ENCODE assay signal across 21 cellular contexts in genomic region chr2:96153291-96153713, GRCh38. TPM values are rescaled to one million over a fixed set of nuclear protein-coding genes. Genes with fewer than 3 reads are reported as not detected.
DNase-seq lines count a peak whose midpoint lies in the region; ATAC-seq and TF ChIP-seq lines count a peak whose summit lies in the region.
"Had no signal": no experiment of that assay in that cellular context is flagged by ENCODE, and none has a peak within 500 bp of the region (broad histone marks: within the 10 kb centered on the region; RNA-seq: fewer than 3 reads in every experiment).

No MANE protein-coding gene starts in this region.

- no peak overlapping the region for H3K56ac ChIP-seq in H9 (ENCODE audit: insufficient read length, low read depth, low read length)

- peaks cover under 1% of the 10 kb centered on the region for H3K36me3 Mint-ChIP-seq in activated CD4-positive, alpha-beta T cell treated with anti-CD3 and anti-CD28 coated beads for 36 hours (ENCODE audit: low read depth)
- H3K36me3 Mint-ChIP-seq in H9 (ENCODE audit: insufficient read depth in 1 of 3, low read depth in 3 of 3) (peaks cover 0 to 4% (median 0%) of the 10 kb centered on the region in 3 experiments; a peak in 2 of 7 replicates), endodermal cell (ENCODE audit: low read depth) (no peaks in the 10 kb centered on the region)
- H3K36me3 Mint-ChIP-seq: mesothelial cell of epicardium had no signal

- H3K36me3 ChIP-seq in endodermal cell (ENCODE audit: control insufficient read depth, insufficient read depth, low read length) (no peaks in the 10 kb centered on the region), A673 (ENCODE audit: insufficient read depth, low read length, poor library complexity, severe bottlenecking) (no peaks in the 10 kb centered on the region)
- H3K36me3 ChIP-seq: esophagus squamous epithelium, transverse colon had no signal

- no peaks in the 10 kb centered on the region for H3K27me3 ChIP-seq in H9 (ENCODE audit: insufficient read depth, low read length)
- no peaks in the 10 kb centered on the region for H3K27me3 ChIP-seq in endodermal cell (ENCODE audit: control insufficient read depth, insufficient read depth, low read length, poor library complexity, severe bottlenecking)
- no peaks in the 10 kb centered on the region for H3K27me3 ChIP-seq in A673 (replicated peaks; ENCODE audit: insufficient read depth, low read depth, low read length, poor library complexity)
- H3K27me3 ChIP-seq: body of pancreas, transverse colon had no signal

- POLR2A ChIA-PET in activated CD4-positive, alpha-beta T cell treated with anti-CD3 and anti-CD28 coated beads for 36 hours (lab: Charles Lee), result interaction anchor here (1.0 kb wide), 1 partner anchor 11 kb away, joined by 3 read pairs; no protein-coding TSS in a partner anchor
- POLR2A ChIA-PET in A673 (lab: Charles Lee; ENCODE audit: low non-redundant PET), result no interaction called here

- H4K91ac ChIP-seq in H9 (ENCODE audit: insufficient read length, low read depth, low read length), result no peak overlapping the region

- no peak overlapping the region for H2AK5ac ChIP-seq in H9 (ENCODE audit: insufficient read length, low read length)

- no peak overlapping the region for H3T11ph ChIP-seq in H9 (ENCODE audit: low read length)

- intact Hi-C loops in activated CD4-positive, alpha-beta T cell treated with anti-CD3 and anti-CD28 coated beads for 36 hours (cut with DNase I, micrococcal nuclease), result no loop called here
- intact Hi-C loops in sciatic nerve (cut with DNase I), result no loop called here
- intact Hi-C loops in A673 (cut with micrococcal nuclease; ENCODE audit: unreplicated experiment), result no loop called here

- no peak overlapping the region for H2BK12ac ChIP-seq in H9 (ENCODE audit: insufficient read length, low read depth, low read length)

- no peak overlapping the region for H2BK15ac ChIP-seq in H9 (ENCODE audit: low read depth, low read length)

- no TSS peak for BruUV-seq in A673 (replicated peaks; lab: Mats Ljungman, UMichigan)

- no peak overlapping the region for H3K4ac ChIP-seq in H9 (ENCODE audit: low read depth, low read length)

- H3K9ac ChIP-seq in H9 (ENCODE audit: extremely low read depth, insufficient read length, low read length), result no peak overlapping the region
- H3K9ac ChIP-seq in endodermal cell (ENCODE audit: extremely low read depth, low read length, poor library complexity, severe bottlenecking), result no peak overlapping the region

- H3K79me1 ChIP-seq in H9 (ENCODE audit: insufficient read depth, low read depth, low read length, poor library complexity, severe bottlenecking), result no peaks in the 10 kb centered on the region

- peaks cover 92% of the 10 kb centered on the region for H3K4me1 Mint-ChIP-seq in activated CD4-positive, alpha-beta T cell treated with anti-CD3 and anti-CD28 coated beads for 36 hours
- H3K4me1 Mint-ChIP-seq in H9 (peaks cover 24 to 43% of the 10 kb centered on the region in 2 experiments), endodermal cell (peaks cover 8% of the 10 kb centered on the region)

- H2BK5ac ChIP-seq in H9 (ENCODE audit: insufficient read length, low read length), result no peak overlapping the region

- H3K9me3 Mint-ChIP-seq in activated CD4-positive, alpha-beta T cell treated with anti-CD3 and anti-CD28 coated beads for 36 hours (ENCODE audit: low read depth), result no peaks in the 10 kb centered on the region
- 0 out of 5 replicates have a peak, but pooled peaks cover 0 to 3% of the 10 kb centered on the region in 2 experiments for H3K9me3 Mint-ChIP-seq in H9
- no peaks in the 10 kb centered on the region for H3K9me3 Mint-ChIP-seq in endodermal cell
- H3K9me3 Mint-ChIP-seq: mesothelial cell of epicardium had no signal

- H3K4me3 ChIP-seq in endodermal cell (ENCODE audit: low read length) (no peak overlapping the region), A673 (ENCODE audit: low read depth, low read length, poor library complexity, severe bottlenecking) (no peak overlapping the region)
- H3K4me3 ChIP-seq: body of pancreas, esophagus squamous epithelium, transverse colon had no signal

- H3K79me2 ChIP-seq in H9 (ENCODE audit: insufficient read depth, low read length), result no peaks in the 10 kb centered on the region

- H3K9me3 ChIP-seq in H9 (ENCODE audit: control insufficient read depth, low read depth, low read length) (no peaks in the 10 kb centered on the region), endodermal cell (ENCODE audit: control insufficient read depth, low read length) (no peaks in the 10 kb centered on the region), A673 (ENCODE audit: low read depth, low read length, poor library complexity, severe bottlenecking) (no peaks in the 10 kb centered on the region)
- H3K9me3 ChIP-seq: body of pancreas, esophagus squamous epithelium, transverse colon had no signal

- no peak overlapping the region for H2AFZ ChIP-seq in H9 (ENCODE audit: low read length)

- H3K4me1 ChIP-seq in H9 (ENCODE audit: insufficient read depth, low read length) (no peaks in the 10 kb centered on the region; the same call in 1 of the 2 replicates), endodermal cell (ENCODE audit: control insufficient read depth, insufficient read depth, low read length) (no peaks in the 10 kb centered on the region), A673 (ENCODE audit: insufficient read depth, low read length, poor library complexity, severe bottlenecking) (peaks cover 20% of the 10 kb centered on the region)

- H3K14ac ChIP-seq in H9 (ENCODE audit: insufficient read depth, low read length), result no peak overlapping the region

- no peak for TF ChIP-seq CTCF in H9 (conservative IDR thresholded peaks at IDR 0.05)
- no peak for TF ChIP-seq CTCF in endodermal cell (conservative IDR thresholded peaks at IDR 0.05)
- TF ChIP-seq CTCF in A673 (conservative IDR thresholded peaks at IDR 0.05; ENCODE audit: low read depth, low read length), result no peak

- H3K27ac Mint-ChIP-seq in activated CD4-positive, alpha-beta T cell treated with anti-CD3 and anti-CD28 coated beads for 36 hours, result peak overlapping the region; percentile 70
- peak overlapping the region in 1 of 3 experiments; percentile 64; a peak in 2 of 7 replicates for H3K27ac Mint-ChIP-seq in H9
- H3K27ac Mint-ChIP-seq in endodermal cell, result no peak overlapping the region
- H3K27ac Mint-ChIP-seq: mesothelial cell of epicardium had no signal

- no peak overlapping the region for H4K8ac ChIP-seq in H9 (replicated peaks; ENCODE audit: insufficient read length, low read depth, low read length)

- H2BK20ac ChIP-seq in H9 (ENCODE audit: low read depth, low read length, poor library complexity, severe bottlenecking), result no peak overlapping the region

- no peak overlapping the region for H3K23ac ChIP-seq in H9 (ENCODE audit: insufficient read length, low read depth, low read length)

- no peak overlapping the region for H3K4me2 ChIP-seq in H9 (ENCODE audit: insufficient read depth, insufficient read length, low read length)

- no peak overlapping the region for H3K27ac ChIP-seq in H9 (ENCODE audit: insufficient read length, low read depth, low read length)
- H3K27ac ChIP-seq in endodermal cell (ENCODE audit: low read depth, low read length), result peak overlapping the region; percentile 87
- no peak overlapping the region for H3K27ac ChIP-seq in A673 (ENCODE audit: low read depth, low read length, poor library complexity, severe bottlenecking)
- H3K27ac ChIP-seq: body of pancreas, C4-2B, esophagus squamous epithelium, transverse colon had no signal

- ATAC-seq in activated CD4-positive, alpha-beta T cell treated with anti-CD3 and anti-CD28 coated beads for 36 hours, result no peak
- no peak for ATAC-seq in sciatic nerve
- ATAC-seq: body of pancreas had no signal

- CTCF ChIA-PET in activated CD4-positive, alpha-beta T cell treated with anti-CD3 and anti-CD28 coated beads for 36 hours (lab: Charles Lee), result interaction anchor here (0.5 to 1.3 kb wide), 3 partner anchors 10 to 162 kb away, joined by 3 to 7 read pairs (median 4); partner anchors contain the start of gene ANKRD36C
- CTCF ChIA-PET in A673 (lab: Charles Lee), result no interaction called here

- H3K23me2 ChIP-seq in H9 (ENCODE audit: insufficient read length, low read depth, low read length, poor library complexity, severe bottlenecking), result no peaks in the 10 kb centered on the region

- DNase-seq in activated CD4-positive, alpha-beta T cell treated with anti-CD3 and anti-CD28 coated beads for 36 hours, result no peak
- no peak for DNase-seq in activated CD4-positive, alpha-beta T cell treated with anti-CD3 and anti-CD28 coated beads for 4 hours
- DNase-seq in H9 (peak; percentile 22), endodermal cell (peak; percentile 40), sciatic nerve (ENCODE audit: low spot score) (peak; percentile 36), NCI-H1694 (lab: John Stamatoyannopoulos, UW) (no peak), NK-92 (lab: John Stamatoyannopoulos, UW; ENCODE audit: unreplicated experiment) (no peak), A673 (ENCODE audit: low spot score) (no peak)
- DNase-seq: 8988T; activated effector memory CD4-positive, alpha-beta T cell treated with anti-CD3 and anti-CD28 coated beads, Interleukin-2, amount 50 U/mL, for 16 hours; esophagus squamous epithelium; NCI-H187 treated with DMSO at 0.1 percent for 48 hours; NCI-H446 treated with DMSO at 0.1 percent for 48 hours; stimulated activated CD4-positive, alpha-beta T cell treated with anti-CD3 and anti-CD28 coated beads, Interleukin-4, amount 100 ng/mL, for 4 hours; transverse colon had no signal

- no peaks in the 10 kb centered on the region for H4K20me1 ChIP-seq in H9 (ENCODE audit: control insufficient read depth, insufficient read depth, insufficient read length)

- H3K18ac ChIP-seq in H9 (ENCODE audit: insufficient read length, low read depth, low read length), result peak overlapping the region; percentile 38

- H4K5ac ChIP-seq in H9 (ENCODE audit: insufficient read length, low read depth, low read length), result no peak overlapping the region

- no CpG with 5 or more reads among the region's 7 CpGs for WGBS in H9 (ENCODE audit: extremely low coverage, insufficient read length, low lambda C conversion rate)
- 95 to 100% methylated on average over 2 to 7 of the region's 7 CpGs for WGBS in endodermal cell (ENCODE audit: insufficient coverage in 1 of 2, insufficient read length in 1 of 2), 2 experiments

- H3K27me3 Mint-ChIP-seq in activated CD4-positive, alpha-beta T cell treated with anti-CD3 and anti-CD28 coated beads for 36 hours, result no peaks in the 10 kb centered on the region
- H3K27me3 Mint-ChIP-seq in H9 (ENCODE audit: low read depth) (peaks cover under 1% of the 10 kb centered on the region), endodermal cell (ENCODE audit: insufficient read depth) (peaks cover 3% of the 10 kb centered on the region)

- H3K4me3 Mint-ChIP-seq in activated CD4-positive, alpha-beta T cell treated with anti-CD3 and anti-CD28 coated beads for 36 hours, result no peak overlapping the region
- H3K4me3 Mint-ChIP-seq in H9 (peak overlapping the region in 1 of 2 experiments; percentile 54; a peak in 1 of 5 replicates), endodermal cell (no peak overlapping the region)
- H3K4me3 Mint-ChIP-seq: mesothelial cell of epicardium had no signal

- H2BK120ac ChIP-seq in H9 (ENCODE audit: low read depth, low read length, poor library complexity, severe bottlenecking), result no peak overlapping the region

RNA-seq across cellular contexts. Expression of gene DUSP2, which starts 8.1 kb away (rescaled TPM):
- 100 to 1,000 TPM; 248 to 407 TPM for total RNA-seq in activated CD4-positive, alpha-beta T cell treated with anti-CD3 and anti-CD28 coated beads for 36 hours
- total RNA-seq in H9 (2021), result 13.5 and 14.9 TPM in 2 replicates
- total RNA-seq in endodermal cell, result 1 to 10 TPM; 1.6 to 2.2 TPM
- 0.82 TPM for polyA plus RNA-seq in endodermal cell (2013, experiment 1 of 2)
- 0.66 TPM for polyA plus RNA-seq in endodermal cell (2013, experiment 2 of 2)
- 7.3 TPM for total RNA-seq in sciatic nerve
- 0.50 and 1.4 TPM in 2 replicates for total RNA-seq in A673 (2021)

RNA-seq across cellular contexts. Expression of gene ASTL, which starts 15.0 kb away (rescaled TPM):
- 1 to 10 TPM; 2.5 to 2.8 TPM for total RNA-seq in activated CD4-positive, alpha-beta T cell treated with anti-CD3 and anti-CD28 coated beads for 36 hours
- total RNA-seq in H9 (2021) (0.72 and 0.81 TPM in 2 replicates), endodermal cell (not detected), sciatic nerve (0.31 TPM), A673 (2021) (not detected in 2 replicates)
- 0.18 TPM for polyA plus RNA-seq in endodermal cell (2013, experiment 1 of 2)
- polyA plus RNA-seq in endodermal cell (2013, experiment 2 of 2), result not detected
- total RNA-seq: body of pancreas, MCF 10A, osteocyte, SK-MEL-5 had no signal

RNA-seq across cellular contexts. Expression of gene ADRA2B, which starts 36.9 kb away (rescaled TPM):
- under 1 TPM; 0.30 to 0.54 TPM for total RNA-seq in activated CD4-positive, alpha-beta T cell treated with anti-CD3 and anti-CD28 coated beads for 36 hours
- total RNA-seq in H9 (2021), result 2.7 TPM in 2 replicates
- total RNA-seq in endodermal cell, result 1 to 10 TPM; 2.4 to 3.8 TPM
- 0.96 TPM for polyA plus RNA-seq in endodermal cell (2013, experiment 1 of 2)
- 1.1 TPM for polyA plus RNA-seq in endodermal cell (2013, experiment 2 of 2)
- total RNA-seq in sciatic nerve, result 3.2 TPM
- 0.11 TPM in 1 of 2 replicates, not detected in the other for total RNA-seq in A673 (2021)
- total RNA-seq: MCF 10A, osteocyte, SK-MEL-5 had no signal

RNA-seq across cellular contexts. Expression of gene STARD7, which starts 55.3 kb away (rescaled TPM):
- total RNA-seq in activated CD4-positive, alpha-beta T cell treated with anti-CD3 and anti-CD28 coated beads for 36 hours, result 100 to 1,000 TPM; 151 to 173 TPM
- 212 and 220 TPM in 2 replicates for total RNA-seq in H9 (2021)
- 100 to 1,000 TPM; 145 to 159 TPM for total RNA-seq in endodermal cell
- polyA plus RNA-seq in endodermal cell (2013, experiment 1 of 2), result 103 TPM
- 93.9 TPM for polyA plus RNA-seq in endodermal cell (2013, experiment 2 of 2)
- 72.5 TPM for total RNA-seq in sciatic nerve
- 189 and 201 TPM in 2 replicates for total RNA-seq in A673 (2021)

Comparison
In these comparisons a context has a peak if more than half of its experiments do, and no peak if none do; other contexts are left out.
1. DNase-seq: peak in H9 (single experiment), endodermal cell (single experiment) and sciatic nerve (single experiment); none in activated CD4-positive, alpha-beta T cell treated with anti-CD3 and anti-CD28 coated beads for 36 hours (single experiment), activated CD4-positive, alpha-beta T cell treated with anti-CD3 and anti-CD28 coated beads for 4 hours (0 of 2), NCI-H1694 (single experiment), NK-92 (single experiment) and A673 (single experiment).
2. RNA of gene DUSP2, which starts 8.1 kb away (total RNA-seq): 248 to 407 TPM in activated CD4-positive, alpha-beta T cell treated with anti-CD3 and anti-CD28 coated beads for 36 hours; 13.5 to 14.9 TPM in H9, 7.3 TPM in sciatic nerve (single experiment), 1.6 to 2.2 TPM in endodermal cell and 0.50 to 1.4 TPM in A673; every median in the first group is over 10 times any median in the second.